Comparison of ENCODE assay signal across 26 cellular contexts in genomic region chr1:160338580-160338979, GRCh38. TPM values are rescaled to one million over a fixed set of nuclear protein-coding genes. Genes with fewer than 3 reads are reported as not detected.
DNase-seq lines count a peak whose midpoint lies in the region; ATAC-seq and TF ChIP-seq lines count a peak whose summit lies in the region.
"Had no signal": no experiment of that assay in that cellular context is flagged by ENCODE, and none has a peak within 500 bp of the region (broad histone marks: within the 10 kb centered on the region; RNA-seq: fewer than 3 reads in every experiment).

No MANE protein-coding gene starts in this region.

- TF ChIP-seq CTCF in endothelial cell (IDR thresholded peaks at IDR 0.05; ENCODE audit: unreplicated experiment) (no peak), gastrocnemius medialis (IDR thresholded peaks at IDR 0.05 in 4 of 5, conservative IDR thresholded peaks at IDR 0.05 in 1 of 5) (no peak)

- H3K4me1 ChIP-seq in gastrocnemius medialis: peaks cover 21 to 24% of the 10 kb centered on the region in 2 donors

- DNase-seq in activated naive CD8-positive, alpha-beta T cell treated with anti-CD3 and anti-CD28 coated beads, Interleukin-2, amount 50 U/mL, for 24 hours: no peak
- DNase-seq in NOMO-1 treated with dmso at 0.1 percent for 144 hours (lab: John Stamatoyannopoulos, UW; ENCODE audit: unreplicated experiment) (peak; percentile 59), endothelial cell (ENCODE audit: low spot score) (no peak), DMS53 (lab: John Stamatoyannopoulos, UW) (no peak), gastrocnemius medialis (no peak)
- DNase-seq in activated naive CD4-positive, alpha-beta T cell treated with anti-CD3 and anti-CD28 coated beads, Interleukin-2, amount 10 ng/mL, durations not matched to agents 7 days and 5 days: no peak
- DNase-seq: activated CD4-positive, CD25-positive, alpha-beta regulatory T cell treated with anti-CD3 and anti-CD28 coated beads, Interleukin-2, amount 50 U/mL, for 72 hours; activated CD8-positive, alpha-beta memory T cell treated with anti-CD3 and anti-CD28 coated beads for 24 hours; activated naive CD4-positive, alpha-beta T cell treated with Interleukin-2 at 50 U/mL for 16 hours; activated T-cell treated with anti-CD3 and anti-CD28 coated beads, Interleukin-2, amount 50 U/mL, for 1 hour; EL; HCEC 1CT; NCI-H1105; NCI-H2029 treated with DMSO at 0.1 percent for 48 hours; NCI-H446 treated with DMSO at 0.1 percent for 48 hours; PC-9; SHP77; T-cell had no signal

- no peaks in the 10 kb centered on the region for H3K27me3 ChIP-seq in gastrocnemius medialis

- intact Hi-C loops in gastrocnemius medialis (cut with DNase I; ENCODE audit: low total_unique reads): no loop called here

- no peak for ATAC-seq in activated naive CD8-positive, alpha-beta T cell treated with anti-CD3 and anti-CD28 coated beads, Interleukin-2, amount 50 U/mL, for 24 hours
- ATAC-seq in stimulated activated memory B cell treated with anti-CD40 and anti-IgM and Interleukin-4, amounts not matched to agents 10 μg/mL and 1 μg/mL and 100 μg/mL, for 72 hours: no peak
- ATAC-seq in gastrocnemius medialis: no peak
- ATAC-seq: stimulated activated effector memory CD8-positive, alpha-beta T cell treated with anti-CD3 and anti-CD28 coated beads, Interleukin-12 subunit alpha, Interleukin-12 subunit beta, amount 100 ng/mL, for 72 hours; T-cell had no signal

- H3K4me3 ChIP-seq in gastrocnemius medialis: no peak overlapping the region
- H3K4me3 ChIP-seq: PC-9, skin epidermis had no signal

- H3K27ac ChIP-seq in gastrocnemius medialis: no peak overlapping the region
- H3K27ac ChIP-seq: PC-9, skin epidermis had no signal

- no peaks in the 10 kb centered on the region for H3K27me3 Mint-ChIP-seq in activated naive CD8-positive, alpha-beta T cell
- H3K27me3 Mint-ChIP-seq in activated naive CD8-positive, alpha-beta T cell treated with anti-CD3 and anti-CD28 coated beads, Interleukin-2, amount 50 U/mL, for 24 hours: no peaks in the 10 kb centered on the region
- peaks cover 5% of the 10 kb centered on the region for H3K27me3 Mint-ChIP-seq in endothelial cell (ENCODE audit: unreplicated experiment)
- H3K27me3 Mint-ChIP-seq in stimulated activated memory B cell treated with anti-CD40 and anti-IgM and Interleukin-4, amounts not matched to agents 10 μg/mL and 1 μg/mL and 100 μg/mL, for 72 hours: no peaks in the 10 kb centered on the region
- no peaks in the 10 kb centered on the region for H3K27me3 Mint-ChIP-seq in activated naive CD4-positive, alpha-beta T cell treated with anti-CD3 and anti-CD28 coated beads, Interleukin-2, amount 10 ng/mL, durations not matched to agents 7 days and 5 days
- H3K27me3 Mint-ChIP-seq: T-cell had no signal

- H3K27ac Mint-ChIP-seq in activated naive CD8-positive, alpha-beta T cell: peak overlapping the region; percentile 4
- H3K27ac Mint-ChIP-seq in activated naive CD8-positive, alpha-beta T cell treated with anti-CD3 and anti-CD28 coated beads, Interleukin-2, amount 50 U/mL, for 24 hours: no peak overlapping the region
- no peak overlapping the region for H3K27ac Mint-ChIP-seq in endothelial cell (ENCODE audit: unreplicated experiment)
- H3K27ac Mint-ChIP-seq in stimulated activated memory B cell treated with anti-CD40 and anti-IgM and Interleukin-4, amounts not matched to agents 10 μg/mL and 1 μg/mL and 100 μg/mL, for 72 hours: peak overlapping the region; percentile 8
- H3K27ac Mint-ChIP-seq in activated naive CD4-positive, alpha-beta T cell treated with anti-CD3 and anti-CD28 coated beads, Interleukin-2, amount 10 ng/mL, durations not matched to agents 7 days and 5 days: no peak overlapping the region
- H3K27ac Mint-ChIP-seq: stimulated activated effector memory CD8-positive, alpha-beta T cell treated with anti-CD3 and anti-CD28 coated beads, Interleukin-12 subunit alpha, Interleukin-12 subunit beta, amount 100 ng/mL, for 72 hours had no signal

- H3K4me3 Mint-ChIP-seq in activated naive CD8-positive, alpha-beta T cell: no peak overlapping the region
- H3K4me3 Mint-ChIP-seq in activated naive CD8-positive, alpha-beta T cell treated with anti-CD3 and anti-CD28 coated beads, Interleukin-2, amount 50 U/mL, for 24 hours: no peak overlapping the region
- peak overlapping the region; percentile 23 for H3K4me3 Mint-ChIP-seq in endothelial cell (ENCODE audit: unreplicated experiment)
- H3K4me3 Mint-ChIP-seq in stimulated activated memory B cell treated with anti-CD40 and anti-IgM and Interleukin-4, amounts not matched to agents 10 μg/mL and 1 μg/mL and 100 μg/mL, for 72 hours: no peak overlapping the region
- no peak overlapping the region for H3K4me3 Mint-ChIP-seq in activated naive CD4-positive, alpha-beta T cell treated with anti-CD3 and anti-CD28 coated beads, Interleukin-2, amount 10 ng/mL, durations not matched to agents 7 days and 5 days
- H3K4me3 Mint-ChIP-seq: stimulated activated effector memory CD8-positive, alpha-beta T cell treated with anti-CD3 and anti-CD28 coated beads, Interleukin-12 subunit alpha, Interleukin-12 subunit beta, amount 100 ng/mL, for 72 hours; T-cell had no signal

- in situ Hi-C loops in gastrocnemius medialis (cut with MboI; ENCODE audit: low sequenced_read_pairs in 4 of 4): loop anchor here in 1 of 4 donors (25.0 kb wide), 1 partner anchor 1424 kb away; the partner anchor contains the start of gene ATF6

- H3K4me1 Mint-ChIP-seq in activated naive CD8-positive, alpha-beta T cell (ENCODE audit: low read depth): peaks cover 37% of the 10 kb centered on the region
- peaks cover 25% of the 10 kb centered on the region for H3K4me1 Mint-ChIP-seq in activated naive CD8-positive, alpha-beta T cell treated with anti-CD3 and anti-CD28 coated beads, Interleukin-2, amount 50 U/mL, for 24 hours
- peaks cover 35% of the 10 kb centered on the region for H3K4me1 Mint-ChIP-seq in endothelial cell (ENCODE audit: unreplicated experiment)
- H3K4me1 Mint-ChIP-seq in stimulated activated memory B cell treated with anti-CD40 and anti-IgM and Interleukin-4, amounts not matched to agents 10 μg/mL and 1 μg/mL and 100 μg/mL, for 72 hours: peaks cover 36% of the 10 kb centered on the region
- H3K4me1 Mint-ChIP-seq in activated naive CD4-positive, alpha-beta T cell treated with anti-CD3 and anti-CD28 coated beads, Interleukin-2, amount 10 ng/mL, durations not matched to agents 7 days and 5 days: peaks cover 26% of the 10 kb centered on the region

- CTCF ChIA-PET in activated naive CD4-positive, alpha-beta T cell treated with anti-CD3 and anti-CD28 coated beads, Interleukin-2, amount 10 ng/mL, durations not matched to agents 7 days and 5 days (lab: Charles Lee): interaction anchor here (1.1 to 1.9 kb wide), 3 partner anchors 37 to 47 kb away, joined by 3 to 5 read pairs (median 4); no protein-coding TSS in a partner anchor

- no peaks in the 10 kb centered on the region for H3K9me3 Mint-ChIP-seq in activated naive CD8-positive, alpha-beta T cell (ENCODE audit: low read depth)
- H3K9me3 Mint-ChIP-seq in activated naive CD8-positive, alpha-beta T cell treated with anti-CD3 and anti-CD28 coated beads, Interleukin-2, amount 50 U/mL, for 24 hours: no peaks in the 10 kb centered on the region
- H3K9me3 Mint-ChIP-seq in endothelial cell (ENCODE audit: unreplicated experiment): no peaks in the 10 kb centered on the region
- H3K9me3 Mint-ChIP-seq in stimulated activated memory B cell treated with anti-CD40 and anti-IgM and Interleukin-4, amounts not matched to agents 10 μg/mL and 1 μg/mL and 100 μg/mL, for 72 hours: no peaks in the 10 kb centered on the region
- H3K9me3 Mint-ChIP-seq in activated naive CD4-positive, alpha-beta T cell treated with anti-CD3 and anti-CD28 coated beads, Interleukin-2, amount 10 ng/mL, durations not matched to agents 7 days and 5 days: no peaks in the 10 kb centered on the region
- H3K9me3 Mint-ChIP-seq: stimulated activated effector memory CD8-positive, alpha-beta T cell treated with anti-CD3 and anti-CD28 coated beads, Interleukin-12 subunit alpha, Interleukin-12 subunit beta, amount 100 ng/mL, for 72 hours; T-cell had no signal

- no peak for TF ChIP-seq POLR2A in gastrocnemius medialis (IDR thresholded peaks at IDR 0.05)

- H3K9me3 ChIP-seq in gastrocnemius medialis: no peaks in the 10 kb centered on the region

- peaks cover 11% of the 10 kb centered on the region for H3K36me3 Mint-ChIP-seq in activated naive CD8-positive, alpha-beta T cell
- peaks cover 42% of the 10 kb centered on the region for H3K36me3 Mint-ChIP-seq in activated naive CD8-positive, alpha-beta T cell treated with anti-CD3 and anti-CD28 coated beads, Interleukin-2, amount 50 U/mL, for 24 hours (ENCODE audit: low read depth)
- H3K36me3 Mint-ChIP-seq in endothelial cell (ENCODE audit: low read depth, unreplicated experiment): peaks cover 36% of the 10 kb centered on the region
- H3K36me3 Mint-ChIP-seq in stimulated activated memory B cell treated with anti-CD40 and anti-IgM and Interleukin-4, amounts not matched to agents 10 μg/mL and 1 μg/mL and 100 μg/mL, for 72 hours: peaks cover 53% of the 10 kb centered on the region
- H3K36me3 Mint-ChIP-seq in activated naive CD4-positive, alpha-beta T cell treated with anti-CD3 and anti-CD28 coated beads, Interleukin-2, amount 10 ng/mL, durations not matched to agents 7 days and 5 days: peaks cover 50% of the 10 kb centered on the region

- H3K36me3 ChIP-seq in gastrocnemius medialis: peaks cover 0 to 53% of the 10 kb centered on the region in 2 donors

RNA-seq across cellular contexts. Expression of gene COPA, which starts 4.5 kb away (rescaled TPM):
- total RNA-seq in endothelial cell (ENCODE audit: unreplicated experiment): 178 TPM
- total RNA-seq in gastrocnemius medialis: 100 to 1,000 TPM in 1 of 4 donors, 10 to 100 TPM in 3; 59.0 to 103 (median 85.9) TPM

RNA-seq across cellular contexts. Expression of gene NCSTN, which starts 4.6 kb away (rescaled TPM):
- total RNA-seq in endothelial cell (ENCODE audit: unreplicated experiment): 115 TPM
- 10 to 100 TPM; 29.2 to 59.3 (median 33.2) TPM for total RNA-seq in gastrocnemius medialis

RNA-seq across cellular contexts. Expression of gene NHLH1, which starts 28.3 kb away (rescaled TPM):
- total RNA-seq in endothelial cell (ENCODE audit: unreplicated experiment) (1.2 TPM), gastrocnemius medialis (under 1 TPM in 1 of 4 donors, not detected in 3; 0.46 TPM)
- total RNA-seq: A172, cardiac septum, fibroblast of lung, lung microvascular endothelial cell had no signal

RNA-seq across cellular contexts. Expression of gene PEX19, which starts 53.6 kb away (rescaled TPM):
- 61.7 TPM for total RNA-seq in endothelial cell (ENCODE audit: unreplicated experiment)
- total RNA-seq in gastrocnemius medialis: 100 to 1,000 TPM in 2 of 4 donors, 10 to 100 TPM in 2; 61.9 to 151 (median 82.4) TPM

Comparison
In these comparisons a context has a peak if more than half of its experiments do, and no peak if none do; other contexts are left out.
1. H3K27ac Mint-ChIP-seq: peak in activated naive CD8-positive, alpha-beta T cell (single experiment) and stimulated activated memory B cell treated with anti-CD40 and anti-IgM and Interleukin-4, amounts not matched to agents 10 μg/mL and 1 μg/mL and 100 μg/mL, for 72 hours (single experiment); none in activated naive CD8-positive, alpha-beta T cell treated with anti-CD3 and anti-CD28 coated beads, Interleukin-2, amount 50 U/mL, for 24 hours (single experiment), endothelial cell (single experiment) and activated naive CD4-positive, alpha-beta T cell treated with anti-CD3 and anti-CD28 coated beads, Interleukin-2, amount 10 ng/mL, durations not matched to agents 7 days and 5 days (single experiment).